In the genomic region with DNA sequence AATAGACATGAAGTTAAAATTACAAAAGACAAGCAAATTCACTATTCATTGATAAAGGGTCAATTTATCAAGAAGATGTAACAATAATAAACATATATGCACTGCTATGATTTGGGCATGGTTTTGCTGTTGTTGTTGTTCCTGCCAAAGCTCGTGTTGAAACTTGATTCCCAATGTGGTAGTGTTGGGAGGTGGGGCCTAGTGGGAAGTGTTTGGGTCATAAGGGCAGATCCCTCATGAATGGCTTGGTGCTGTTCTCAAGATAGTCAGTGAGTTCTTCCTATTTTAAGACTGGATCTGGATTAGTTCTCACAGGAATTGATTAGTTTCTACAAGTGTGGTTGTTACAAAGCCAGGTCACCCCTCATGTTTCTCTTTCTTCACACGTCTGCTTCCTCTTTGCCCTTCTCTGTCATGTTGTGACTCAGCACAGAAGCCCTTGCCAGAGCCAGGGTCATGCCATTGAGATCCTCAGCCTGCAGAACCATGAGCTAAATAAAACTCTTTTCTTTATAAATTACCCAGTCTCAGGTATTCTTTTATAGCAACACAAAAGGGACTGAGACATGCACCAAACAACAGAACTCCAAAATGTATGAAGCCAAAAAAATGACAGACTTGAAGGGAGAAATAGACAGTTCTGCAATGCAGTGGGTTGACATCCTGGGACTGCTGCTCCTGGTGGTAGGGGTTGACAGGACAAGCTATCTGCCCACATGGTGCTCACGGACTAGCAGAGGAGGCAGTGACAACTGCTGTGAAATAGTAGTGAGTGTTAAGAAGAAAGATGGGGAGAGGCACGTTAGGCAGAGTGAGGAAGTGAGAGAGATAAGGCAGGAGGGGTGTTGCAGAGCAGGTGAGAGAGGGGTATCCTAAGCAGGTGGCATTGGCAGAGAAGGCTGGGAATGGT, we compare ENCODE assay signal across 8 cellular contexts. TPM values are rescaled to one million over a fixed set of nuclear protein-coding genes. Genes with fewer than 3 reads are reported as not detected.
DNase-seq lines count a peak whose midpoint lies in the region; ATAC-seq and TF ChIP-seq lines count a peak whose summit lies in the region.

No MANE protein-coding gene starts in this region.

- peaks cover 53% of the 10 kb centered on the region for H3K27me3 ChIP-seq in ACC112 (ENCODE audit: insufficient read depth, low read length)
- peaks cover 2% of the 10 kb centered on the region; the same call in 1 of the 2 replicates for H3K27me3 ChIP-seq in Panc1 (ENCODE audit: control insufficient read depth, insufficient read depth, low read length)
- H3K27me3 ChIP-seq in heart left ventricle, result peaks cover 0 to 13% (median 0%) of the 10 kb centered on the region in 9 donors
- H3K27me3 ChIP-seq in smooth muscle cell (ENCODE audit: low read depth), result no peaks in the 10 kb centered on the region

- BruUV-seq in Panc1 (replicated peaks; lab: Mats Ljungman, UMichigan), result no TSS peak

- intact Hi-C loops in Panc1 (cut with micrococcal nuclease; ENCODE audit: unreplicated experiment), result loop anchor here (5.0 to 10.0 kb wide), 2 partner anchors 71 to 139 kb away; partner anchors contain the start of genes CXXC1 and MBD1
- intact Hi-C loops in heart left ventricle (cut with DNase I), result loop anchor here in 9 of 10 donors (5.0 to 10.0 kb wide), 7 partner anchors 131 to 841 kb away; no protein-coding TSS in a partner anchor

- TF ChIP-seq CTCF in Panc1 (IDR thresholded peaks at IDR 0.05) (no peak), heart left ventricle (IDR thresholded peaks at IDR 0.05) (peak in 1 of 12 donors; percentile 11), smooth muscle cell (IDR thresholded peaks at IDR 0.05; ENCODE audit: borderline replicate concordance, insufficient read depth, poor library complexity, severe bottlenecking) (no peak)

- H3K4me1 ChIP-seq in ACC112 (ENCODE audit: control insufficient read depth, insufficient read depth, low read length, unreplicated experiment) (peaks cover 10% of the 10 kb centered on the region), Panc1 (ENCODE audit: control insufficient read depth, insufficient read depth, low read length) (no peaks in the 10 kb centered on the region), heart left ventricle (peaks cover 0 to 8% (median 0%) of the 10 kb centered on the region in 12 donors), smooth muscle cell (ENCODE audit: low read depth) (no peaks in the 10 kb centered on the region)

- H3K79me2 ChIP-seq in ACC112 (ENCODE audit: control insufficient read depth, insufficient read depth, low read length, unreplicated experiment) (no peaks in the 10 kb centered on the region), smooth muscle cell (ENCODE audit: low read depth) (no peaks in the 10 kb centered on the region)

- POLR2A ChIA-PET in Panc1 (lab: Charles Lee), result interaction anchor here (0.6 kb wide), 1 partner anchor 65 kb away, joined by 4 read pairs; no protein-coding TSS in a partner anchor

- H4K20me1 ChIP-seq in smooth muscle cell (ENCODE audit: low read depth), result no peaks in the 10 kb centered on the region

- peak overlapping the region; percentile 51 for H2AFZ ChIP-seq in ACC112 (ENCODE audit: low read length, unreplicated experiment)
- no peak overlapping the region for H2AFZ ChIP-seq in smooth muscle cell (ENCODE audit: low read depth)

- no peaks in the 10 kb centered on the region for H3F3A ChIP-seq in smooth muscle cell (ENCODE audit: low read depth)

- H3K27ac ChIP-seq in ACC112 (ENCODE audit: low read depth, low read length) (no peak overlapping the region), Panc1 (ENCODE audit: low read length) (no peak overlapping the region), heart left ventricle (peak overlapping the region in 1 of 12 donors; percentile 18), smooth muscle cell (ENCODE audit: low read depth) (no peak overlapping the region)

- DNase-seq in Panc1 (ENCODE audit: low read depth, low spot score) (no peak), heart left ventricle (no peak), smooth muscle cell (lab: John Stamatoyannopoulos, UW; ENCODE audit: unreplicated experiment) (no peak), LoVo (ENCODE audit: low spot score) (no peak), NCI-H82 treated with DMSO at 0.1 percent for 48 hours (lab: John Stamatoyannopoulos, UW; ENCODE audit: unreplicated experiment) (no peak)

- no peaks in the 10 kb centered on the region for H3K36me3 ChIP-seq in ACC112 (ENCODE audit: insufficient read depth, low read length)
- no peaks in the 10 kb centered on the region for H3K36me3 ChIP-seq in Panc1 (ENCODE audit: control insufficient read depth, insufficient read depth, low read length)
- H3K36me3 ChIP-seq in heart left ventricle, result no peaks in the 10 kb centered on the region
- no peaks in the 10 kb centered on the region for H3K36me3 ChIP-seq in smooth muscle cell (ENCODE audit: low read depth)

- ATAC-seq in GM18861 (IDR thresholded peaks at IDR 0.05; ENCODE audit: unreplicated experiment) (peak; percentile 75), HG03039 (IDR thresholded peaks at IDR 0.05; ENCODE audit: unreplicated experiment) (peak; percentile 47), Panc1 (peak; percentile 82), heart left ventricle (peak in 3 of 4 donors; percentile 20 to 61 (median 49))

- no peak overlapping the region for H3K4me3 ChIP-seq in ACC112 (ENCODE audit: low read depth, low read length)
- H3K4me3 ChIP-seq in Panc1 (ENCODE audit: low read depth in 2 of 2, low read length in 2 of 2), result no peak overlapping the region
- no peak overlapping the region for H3K4me3 ChIP-seq in heart left ventricle
- H3K4me3 ChIP-seq in smooth muscle cell, result no peak overlapping the region

- H3K9me3 ChIP-seq in Panc1 (ENCODE audit: control insufficient read depth, insufficient read depth, low read depth, low read length) (no peaks in the 10 kb centered on the region), heart left ventricle (no peaks in the 10 kb centered on the region), smooth muscle cell (replicated peaks; ENCODE audit: low read depth) (no peaks in the 10 kb centered on the region)

- no peak overlapping the region for H3K9ac ChIP-seq in smooth muscle cell (ENCODE audit: low read depth)

- TF ChIP-seq POLR2A in heart left ventricle (IDR thresholded peaks at IDR 0.05), result no peak

- WGBS in heart left ventricle, 4 donors, result 21 to 28% (median 23%) methylated on average over 4 of the region's 4 CpGs
- 22% methylated on average over 4 of the region's 4 CpGs for WGBS in smooth muscle cell (ENCODE audit: low lambda C conversion rate)

- in situ Hi-C loops in Panc1 (cut with HindIII; ENCODE audit: low pct_unique_long_range_greater_than_20kb, low sequenced_read_pairs), result no loop called here

- no peak overlapping the region for H3K4me2 ChIP-seq in smooth muscle cell

- CTCF ChIA-PET in Panc1 (lab: Charles Lee), result interaction anchor here (0.8 to 1.2 kb wide), 2 partner anchors 75 to 139 kb away, joined by 4 read pairs; partner anchors contain the start of gene MBD1

RNA-seq across cellular contexts. Expression of gene SKA1, which starts 18.6 kb away (rescaled TPM):
- total RNA-seq in Panc1 (2021; ENCODE audit: unreplicated experiment), result 22.1 TPM
- polyA plus RNA-seq in Panc1 (2012; ENCODE audit: insufficient read length), result 4.5 TPM
- 1 to 10 TPM in 1 of 9 donors, under 1 TPM in 5, not detected in 3; 0.16 to 4.4 (median 0.38) TPM for total RNA-seq in heart left ventricle
- under 1 TPM; 0.11 to 0.35 TPM for polyA plus RNA-seq in heart left ventricle
- 7.8 and 8.4 TPM in 2 replicates for total RNA-seq in smooth muscle cell
- 4.9 and 5.8 TPM in 2 replicates for polyA plus RNA-seq in smooth muscle cell
